Comparison of ENCODE assay signal across 1 cellular context in the genomic region with DNA sequence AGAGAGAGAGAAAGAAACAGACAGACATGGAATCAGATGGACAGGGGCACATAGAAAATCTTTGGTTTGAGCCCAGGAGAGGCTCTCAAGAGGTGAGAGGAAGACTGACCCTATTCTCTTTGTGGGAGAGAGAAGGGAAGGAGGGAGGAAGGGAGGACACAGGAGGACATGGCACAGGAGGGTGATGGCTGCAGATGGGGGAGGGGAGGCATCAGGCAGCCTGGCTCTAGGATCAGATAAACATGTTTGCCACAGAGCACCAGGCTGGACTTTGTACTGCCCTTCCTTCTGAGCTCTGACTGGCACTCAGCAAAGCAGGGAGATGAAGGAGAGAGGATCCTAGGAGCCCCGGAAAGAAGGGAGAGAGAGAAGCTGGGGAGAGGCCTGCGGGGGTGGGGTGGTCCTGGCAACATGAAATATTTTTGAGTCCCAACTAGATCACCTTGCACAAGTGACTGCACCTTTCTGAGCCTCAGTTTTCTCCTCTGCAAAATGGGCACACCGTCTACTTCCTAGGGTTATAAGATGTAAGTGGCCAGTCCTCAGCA.
TF ChIP-seq lines count a peak whose summit lies in the region.

No MANE protein-coding gene starts in this region.

TF ChIP-seq in GM23338, 12 proteins besides CTCF, POLR2A, EP300 and RAD21 (continued from another document):
- TF ChIP-seq, protein P1, sequence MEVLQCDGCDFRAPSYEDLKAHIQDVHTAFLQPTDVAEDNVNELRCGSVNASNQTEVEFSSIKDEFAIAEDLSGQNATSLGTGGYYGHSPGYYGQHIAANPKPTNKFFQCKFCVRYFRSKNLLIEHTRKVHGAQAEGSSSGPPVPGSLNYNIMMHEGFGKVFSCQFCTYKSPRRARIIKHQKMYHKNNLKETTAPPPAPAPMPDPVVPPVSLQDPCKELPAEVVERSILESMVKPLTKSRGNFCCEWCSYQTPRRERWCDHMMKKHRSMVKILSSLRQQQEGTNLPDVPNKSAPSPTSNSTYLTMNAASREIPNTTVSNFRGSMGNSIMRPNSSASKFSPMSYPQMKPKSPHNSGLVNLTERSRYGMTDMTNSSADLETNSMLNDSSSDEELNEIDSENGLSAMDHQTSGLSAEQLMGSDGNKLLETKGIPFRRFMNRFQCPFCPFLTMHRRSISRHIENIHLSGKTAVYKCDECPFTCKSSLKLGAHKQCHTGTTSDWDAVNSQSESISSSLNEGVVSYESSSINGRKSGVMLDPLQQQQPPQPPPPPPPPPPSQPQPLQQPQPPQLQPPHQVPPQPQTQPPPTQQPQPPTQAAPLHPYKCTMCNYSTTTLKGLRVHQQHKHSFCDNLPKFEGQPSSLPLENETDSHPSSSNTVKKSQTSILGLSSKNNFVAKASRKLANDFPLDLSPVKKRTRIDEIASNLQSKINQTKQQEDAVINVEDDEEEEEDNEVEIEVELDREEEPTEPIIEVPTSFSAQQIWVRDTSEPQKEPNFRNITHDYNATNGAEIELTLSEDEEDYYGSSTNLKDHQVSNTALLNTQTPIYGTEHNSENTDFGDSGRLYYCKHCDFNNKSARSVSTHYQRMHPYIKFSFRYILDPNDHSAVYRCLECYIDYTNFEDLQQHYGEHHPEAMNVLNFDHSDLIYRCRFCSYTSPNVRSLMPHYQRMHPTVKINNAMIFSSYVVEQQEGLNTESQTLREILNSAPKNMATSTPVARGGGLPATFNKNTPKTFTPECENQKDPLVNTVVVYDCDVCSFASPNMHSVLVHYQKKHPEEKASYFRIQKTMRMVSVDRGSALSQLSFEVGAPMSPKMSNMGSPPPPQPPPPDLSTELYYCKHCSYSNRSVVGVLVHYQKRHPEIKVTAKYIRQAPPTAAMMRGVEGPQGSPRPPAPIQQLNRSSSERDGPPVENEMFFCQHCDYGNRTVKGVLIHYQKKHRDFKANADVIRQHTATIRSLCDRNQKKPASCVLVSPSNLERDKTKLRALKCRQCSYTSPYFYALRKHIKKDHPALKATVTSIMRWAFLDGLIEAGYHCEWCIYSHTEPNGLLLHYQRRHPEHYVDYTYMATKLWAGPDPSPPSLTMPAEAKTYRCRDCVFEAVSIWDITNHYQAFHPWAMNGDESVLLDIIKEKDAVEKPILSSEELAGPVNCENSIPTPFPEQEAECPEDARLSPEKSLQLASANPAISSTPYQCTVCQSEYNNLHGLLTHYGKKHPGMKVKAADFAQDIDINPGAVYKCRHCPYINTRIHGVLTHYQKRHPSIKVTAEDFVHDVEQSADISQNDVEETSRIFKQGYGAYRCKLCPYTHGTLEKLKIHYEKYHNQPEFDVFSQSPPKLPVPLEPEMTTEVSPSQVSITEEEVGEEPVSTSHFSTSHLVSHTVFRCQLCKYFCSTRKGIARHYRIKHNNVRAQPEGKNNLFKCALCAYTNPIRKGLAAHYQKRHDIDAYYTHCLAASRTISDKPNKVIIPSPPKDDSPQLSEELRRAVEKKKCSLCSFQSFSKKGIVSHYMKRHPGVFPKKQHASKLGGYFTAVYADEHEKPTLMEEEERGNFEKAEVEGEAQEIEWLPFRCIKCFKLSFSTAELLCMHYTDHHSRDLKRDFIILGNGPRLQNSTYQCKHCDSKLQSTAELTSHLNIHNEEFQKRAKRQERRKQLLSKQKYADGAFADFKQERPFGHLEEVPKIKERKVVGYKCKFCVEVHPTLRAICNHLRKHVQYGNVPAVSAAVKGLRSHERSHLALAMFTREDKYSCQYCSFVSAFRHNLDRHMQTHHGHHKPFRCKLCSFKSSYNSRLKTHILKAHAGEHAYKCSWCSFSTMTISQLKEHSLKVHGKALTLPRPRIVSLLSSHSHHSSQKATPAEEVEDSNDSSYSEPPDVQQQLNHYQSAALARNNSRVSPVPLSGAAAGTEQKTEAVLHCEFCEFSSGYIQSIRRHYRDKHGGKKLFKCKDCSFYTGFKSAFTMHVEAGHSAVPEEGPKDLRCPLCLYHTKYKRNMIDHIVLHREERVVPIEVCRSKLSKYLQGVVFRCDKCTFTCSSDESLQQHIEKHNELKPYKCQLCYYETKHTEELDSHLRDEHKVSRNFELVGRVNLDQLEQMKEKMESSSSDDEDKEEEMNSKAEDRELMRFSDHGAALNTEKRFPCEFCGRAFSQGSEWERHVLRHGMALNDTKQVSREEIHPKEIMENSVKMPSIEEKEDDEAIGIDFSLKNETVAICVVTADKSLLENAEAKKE (CRISPR knock-in tag; IDR thresholded peaks at IDR 0.05) = no peak
- TF ChIP-seq STAT1 (IDR thresholded peaks at IDR 0.05; ENCODE audit: unreplicated experiment) = no peak
- TF ChIP-seq, protein P2, sequence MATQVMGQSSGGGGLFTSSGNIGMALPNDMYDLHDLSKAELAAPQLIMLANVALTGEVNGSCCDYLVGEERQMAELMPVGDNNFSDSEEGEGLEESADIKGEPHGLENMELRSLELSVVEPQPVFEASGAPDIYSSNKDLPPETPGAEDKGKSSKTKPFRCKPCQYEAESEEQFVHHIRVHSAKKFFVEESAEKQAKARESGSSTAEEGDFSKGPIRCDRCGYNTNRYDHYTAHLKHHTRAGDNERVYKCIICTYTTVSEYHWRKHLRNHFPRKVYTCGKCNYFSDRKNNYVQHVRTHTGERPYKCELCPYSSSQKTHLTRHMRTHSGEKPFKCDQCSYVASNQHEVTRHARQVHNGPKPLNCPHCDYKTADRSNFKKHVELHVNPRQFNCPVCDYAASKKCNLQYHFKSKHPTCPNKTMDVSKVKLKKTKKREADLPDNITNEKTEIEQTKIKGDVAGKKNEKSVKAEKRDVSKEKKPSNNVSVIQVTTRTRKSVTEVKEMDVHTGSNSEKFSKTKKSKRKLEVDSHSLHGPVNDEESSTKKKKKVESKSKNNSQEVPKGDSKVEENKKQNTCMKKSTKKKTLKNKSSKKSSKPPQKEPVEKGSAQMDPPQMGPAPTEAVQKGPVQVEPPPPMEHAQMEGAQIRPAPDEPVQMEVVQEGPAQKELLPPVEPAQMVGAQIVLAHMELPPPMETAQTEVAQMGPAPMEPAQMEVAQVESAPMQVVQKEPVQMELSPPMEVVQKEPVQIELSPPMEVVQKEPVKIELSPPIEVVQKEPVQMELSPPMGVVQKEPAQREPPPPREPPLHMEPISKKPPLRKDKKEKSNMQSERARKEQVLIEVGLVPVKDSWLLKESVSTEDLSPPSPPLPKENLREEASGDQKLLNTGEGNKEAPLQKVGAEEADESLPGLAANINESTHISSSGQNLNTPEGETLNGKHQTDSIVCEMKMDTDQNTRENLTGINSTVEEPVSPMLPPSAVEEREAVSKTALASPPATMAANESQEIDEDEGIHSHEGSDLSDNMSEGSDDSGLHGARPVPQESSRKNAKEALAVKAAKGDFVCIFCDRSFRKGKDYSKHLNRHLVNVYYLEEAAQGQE (IDR thresholded peaks at IDR 0.05; ENCODE audit: unreplicated experiment) = no peak
